Comparison of ENCODE assay signal across 15 cellular contexts in the genomic region with DNA sequence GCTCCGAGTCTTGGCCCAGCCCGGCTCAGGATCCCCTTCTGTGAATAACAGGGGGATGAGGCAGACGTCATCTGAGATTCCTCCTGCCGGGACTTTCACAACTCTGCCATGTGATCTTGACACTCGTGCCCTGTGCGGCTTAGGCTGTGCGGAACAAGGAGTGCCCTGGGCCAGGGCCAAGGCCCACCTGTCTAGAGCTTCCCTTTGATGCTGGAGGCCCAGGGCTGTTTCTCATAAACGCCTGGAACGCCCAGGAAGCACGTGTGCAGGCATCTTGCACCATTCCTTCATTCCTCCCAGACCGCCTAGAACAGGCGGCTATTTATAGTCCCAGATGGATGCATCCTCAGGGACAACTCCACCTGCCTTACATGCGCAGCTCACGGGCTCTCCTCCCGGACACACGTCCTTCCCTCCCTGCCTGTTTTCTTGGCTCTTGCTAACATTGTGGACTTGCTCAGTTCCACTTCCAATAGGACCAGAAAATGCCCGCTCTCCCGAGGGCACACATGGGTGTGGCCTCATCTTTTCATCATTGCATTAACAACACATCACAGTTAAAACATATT. TPM values are rescaled to one million over a fixed set of nuclear protein-coding genes. Genes with fewer than 3 reads are reported as not detected.
DNase-seq lines count a peak whose midpoint lies in the region; ATAC-seq and TF ChIP-seq lines count a peak whose summit lies in the region.
"Had no signal": no experiment of that assay in that cellular context is flagged by ENCODE, and none has a peak within 500 bp of the region (broad histone marks: within the 10 kb centered on the region; RNA-seq: fewer than 3 reads in every experiment).

No MANE protein-coding gene starts in this region.

- peaks cover 9% of the 10 kb centered on the region for H3K4me1 Mint-ChIP-seq in mesothelial cell of epicardium

- peak overlapping the region in 3 of 4 donors; percentile 5 to 51 (median 44) for H3K27ac ChIP-seq in esophagus muscularis mucosa (replicated peaks in 1 of 4)
- no peak overlapping the region for H3K27ac ChIP-seq in upper lobe of left lung
- H3K27ac ChIP-seq: 22Rv1 had no signal

- H3K4me3 ChIP-seq in esophagus muscularis mucosa (no peak overlapping the region), upper lobe of left lung (no peak overlapping the region)

- peaks cover 11% of the 10 kb centered on the region for H3K27me3 Mint-ChIP-seq in mesothelial cell of epicardium (ENCODE audit: low read depth)

- DNase-seq in DMS 273 (lab: John Stamatoyannopoulos, UW; ENCODE audit: unreplicated experiment) (peak; percentile 21), DMS 273 treated with DMSO at 0.1 percent for 48 hours (lab: John Stamatoyannopoulos, UW) (no peak), esophagus muscularis mucosa (ENCODE audit: extremely low spot score) (no peak), mesothelial cell of epicardium (ENCODE audit: low spot score in 2 of 2, unreplicated experiment in 2 of 2) (no peak), upper lobe of left lung (peak in 1 of 2 donors; percentile 80), mesenteric fat pad (ENCODE audit: low spot score) (no peak), NCI-H446 treated with DMSO at 0.1 percent for 48 hours (lab: John Stamatoyannopoulos, UW) (no peak), NAMALWA (ENCODE audit: low spot score) (no peak)
- DNase-seq: activated CD8-positive, alpha-beta memory T cell treated with anti-CD3 and anti-CD28 coated beads, Interleukin-2, amount 50 U/mL, for 48 hours; DMS153; KBM-7; NCI-H2171; retina had no signal

- H3K27me3 ChIP-seq in esophagus muscularis mucosa (no peaks in the 10 kb centered on the region), upper lobe of left lung (no peaks in the 10 kb centered on the region)

- 54% methylated on average over 18 of the region's 18 CpGs for WGBS in esophagus muscularis mucosa
- WGBS in upper lobe of left lung, 2 donors = 57 to 64% methylated on average over 18 of the region's 18 CpGs

- ATAC-seq in upper lobe of left lung (ENCODE audit: low FRiP score in 2 of 2) = peak; percentile 48 to 55
- ATAC-seq: Panc1 had no signal

- no peak overlapping the region for H3K4me3 Mint-ChIP-seq in mesothelial cell of epicardium

- peak overlapping the region; percentile 91 for H3K27ac Mint-ChIP-seq in mesothelial cell of epicardium

- H3K4me1 ChIP-seq in esophagus muscularis mucosa (peaks cover 8 to 36% (median 32%) of the 10 kb centered on the region in 4 donors), upper lobe of left lung (peaks cover 0 to 10% (median 5%) of the 10 kb centered on the region in 4 donors)

- H3K9me3 ChIP-seq in esophagus muscularis mucosa = no peaks in the 10 kb centered on the region
- H3K9me3 ChIP-seq in upper lobe of left lung = no peaks in the 10 kb centered on the region

- TF ChIP-seq EP300 in esophagus muscularis mucosa (IDR thresholded peaks at IDR 0.05) (peak; percentile 40), upper lobe of left lung (IDR thresholded peaks at IDR 0.05) (peak in 2 of 4 donors; percentile 43 to 85)

- no peaks in the 10 kb centered on the region for H3K9me3 Mint-ChIP-seq in mesothelial cell of epicardium

- TF ChIP-seq CTCF in esophagus muscularis mucosa (IDR thresholded peaks at IDR 0.05) (no peak), mesothelial cell of epicardium (IDR thresholded peaks at IDR 0.05; ENCODE audit: unreplicated experiment) (no peak), upper lobe of left lung (IDR thresholded peaks at IDR 0.05) (no peak)

- intact Hi-C loops in esophagus muscularis mucosa (cut with DNase I) = no loop called here

- peaks cover 0 to 14% (median 0%) of the 10 kb centered on the region in 4 donors for H3K36me3 ChIP-seq in esophagus muscularis mucosa
- H3K36me3 ChIP-seq in upper lobe of left lung = no peaks in the 10 kb centered on the region

- no peaks in the 10 kb centered on the region for H3K36me3 Mint-ChIP-seq in mesothelial cell of epicardium

- TF ChIP-seq POLR2A in esophagus muscularis mucosa (IDR thresholded peaks at IDR 0.05; ENCODE audit: low read depth) (no peak), upper lobe of left lung (IDR thresholded peaks at IDR 0.05) (no peak)

RNA-seq across cellular contexts. Expression of a gene that starts 57.3 kb away (rescaled TPM):
- total RNA-seq in esophagus muscularis mucosa (10 to 100 TPM in 1 of 4 donors, 1 to 10 TPM in 3; 4.2 to 28.5 (median 8.7) TPM), mesothelial cell of epicardium (2.7 to 3.5 TPM (median 3.1 TPM) in 3 replicates), upper lobe of left lung (10 to 100 TPM in 2 of 6 donors, 1 to 10 TPM in 4; 3.6 to 36.9 (median 8.1) TPM), mesenteric fat pad (34.1 TPM)

Comparison
In these comparisons a context has a peak if more than half of its experiments do, and no peak if none do; other contexts are left out.
1. H3K27ac ChIP-seq: peak in esophagus muscularis mucosa (3 of 4); none in upper lobe of left lung (0 of 4).